Comparison of ENCODE assay signal across 8 cellular contexts in the genomic region with DNA sequence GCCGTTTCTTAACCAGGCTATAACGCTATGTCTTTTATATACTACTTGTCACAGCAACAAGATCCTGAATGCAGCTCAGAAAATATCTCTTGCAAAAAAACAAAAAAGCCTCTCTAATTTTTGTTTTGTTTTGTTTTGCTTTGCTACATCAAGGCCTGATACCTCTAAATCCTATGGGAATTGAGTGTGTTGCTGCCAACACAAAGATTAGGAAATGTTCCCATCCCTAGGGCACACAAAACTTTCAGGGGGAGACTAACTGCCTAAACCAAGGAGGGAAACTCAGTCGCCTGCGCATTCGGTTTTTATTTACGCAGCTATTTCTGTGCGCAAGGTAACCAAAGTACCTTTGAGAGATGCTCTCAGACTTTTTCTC. TPM values are rescaled to one million over a fixed set of nuclear protein-coding genes. Genes with fewer than 3 reads are reported as not detected.
A peak's percentile ranks its signal among the peaks of the same experiment; 100 is the strongest.
DNase-seq lines count a peak whose midpoint lies in the region; ATAC-seq, FAIRE-seq and TF ChIP-seq lines count a peak whose summit lies in the region.

No MANE protein-coding gene starts in this region.

- POLR2A ChIA-PET in AG04449 (lab: Yijun Ruan, JAX) = no interaction called here
- POLR2A ChIA-PET in HEK293 (lab: Yijun Ruan, JAX) = no interaction called here
- POLR2A ChIA-PET in RWPE1 (lab: Yijun Ruan, JAX; ENCODE audit: low non-redundant PET) = no interaction called here

- no peak for ATAC-seq in HG03135 (IDR thresholded peaks at IDR 0.05; ENCODE audit: unreplicated experiment)

- H3K36me3 ChIP-seq in HEK293 (ENCODE audit: control insufficient read depth in 2 of 2, insufficient read depth in 1 of 2, low read length in 2 of 2) (no peaks in the 10 kb centered on the region), bronchial epithelial cell (ENCODE audit: control insufficient read depth, insufficient read depth, low read length) (no peaks in the 10 kb centered on the region), muscle layer of duodenum (ENCODE audit: control insufficient read depth in 1 of 2, insufficient read depth in 2 of 2, low read length in 2 of 2) (no peaks in the 10 kb centered on the region)

- FAIRE-seq in bronchial epithelial cell (lab: Jason Lieb, UNC) = no peak

- no peaks in the 10 kb centered on the region for H3K27me3 ChIP-seq in bronchial epithelial cell (ENCODE audit: control insufficient read depth, insufficient read depth, low read length)
- no peaks in the 10 kb centered on the region for H3K27me3 ChIP-seq in muscle layer of duodenum (ENCODE audit: low read depth, low read length)

- H3K9me3 ChIP-seq in HEK293 (ENCODE audit: control insufficient read depth, insufficient read depth, low read depth, low read length) (no peaks in the 10 kb centered on the region), muscle layer of duodenum (ENCODE audit: control insufficient read depth in 1 of 2, low read length in 2 of 2) (no peaks in the 10 kb centered on the region)

- TF ChIP-seq CTCF in AG04449 (IDR thresholded peaks at IDR 0.05; ENCODE audit: insufficient read depth, low read length, missing control alignments) = no peak
- no peak for TF ChIP-seq CTCF in HEK293 (tag by site-specific recombination; IDR thresholded peaks at IDR 0.05)
- TF ChIP-seq CTCF in bronchial epithelial cell (IDR thresholded peaks at IDR 0.05; ENCODE audit: insufficient read depth, low read length, severe bottlenecking) = no peak
- no peak for TF ChIP-seq CTCF in RWPE1 (conservative IDR thresholded peaks at IDR 0.05; ENCODE audit: low read depth)

- DNase-seq in AG04449 (ENCODE audit: low read depth, low spot score) (no peak), bronchial epithelial cell (ENCODE audit: low read depth) (no peak), RWPE1 (ENCODE audit: low spot score) (no peak), kidney glomerular epithelial cell (lab: John Stamatoyannopoulos, UW) (no peak)
- DNase-seq in effector CD4-positive, alpha-beta T cell = no peak

- H3K27ac ChIP-seq in HEK293 (ENCODE audit: extremely low read depth, low read depth, low read length) = no peak overlapping the region
- peak overlapping the region; percentile 54 for H3K27ac ChIP-seq in muscle layer of duodenum (ENCODE audit: low read length)
- no peak overlapping the region for H3K27ac ChIP-seq in RWPE1

- H3K4me3 ChIP-seq in AG04449 (ENCODE audit: low read depth, low read length) (peak overlapping the region; percentile 85), HEK293 (ENCODE audit: low read depth, low read length) (peak overlapping the region; percentile 95), bronchial epithelial cell (ENCODE audit: low read depth, low read length) (peak overlapping the region; percentile 94), muscle layer of duodenum (ENCODE audit: low read depth in 1 of 2, low read length in 2 of 2) (peak overlapping the region; percentile 75 to 78)

- CTCF ChIA-PET in AG04449 (lab: Yijun Ruan, JAX) = interaction anchor here (0.9 to 3.6 kb wide), 5 partner anchors 102 to 417 kb away, joined by 3 to 28 read pairs (median 5); no protein-coding TSS in a partner anchor
- CTCF ChIA-PET in HEK293 (lab: Yijun Ruan, JAX) = interaction anchor here (0.6 kb wide), 1 partner anchor 88 kb away, joined by 3 read pairs; no protein-coding TSS in a partner anchor
- CTCF ChIA-PET in RWPE1 (lab: Yijun Ruan, JAX) = no interaction called here

- H3K4me1 ChIP-seq in HEK293 (ENCODE audit: control insufficient read depth, insufficient read depth, low read length) = 0 out of 2 replicates have a peak, but pooled peaks cover 6% of the 10 kb centered on the region
- peaks cover 0 to 14% of the 10 kb centered on the region in 2 donors for H3K4me1 ChIP-seq in muscle layer of duodenum (ENCODE audit: control insufficient read depth in 1 of 2, insufficient read depth in 2 of 2, low read length in 2 of 2)

TF ChIP-seq in HEK293, 187 proteins besides CTCF, POLR2A, EP300 and RAD21:
- no peak for TF ChIP-seq ZFHX2 (tag by site-specific recombination; conservative IDR thresholded peaks at IDR 0.05)
- TF ChIP-seq ZNF274 (IDR thresholded peaks at IDR 0.05; ENCODE audit: low read length) = no peak
- TF ChIP-seq ZNF274 (tag by site-specific recombination; IDR thresholded peaks at IDR 0.05; ENCODE audit: borderline replicate concordance) = no peak
- TF ChIP-seq ZNF837 (tag by site-specific recombination; IDR thresholded peaks at IDR 0.05) = no peak
- no peak for TF ChIP-seq ZNF596 (tag by site-specific recombination; IDR thresholded peaks at IDR 0.05)
- TF ChIP-seq SP7 (tag by site-specific recombination; IDR thresholded peaks at IDR 0.05) = no peak
- TF ChIP-seq ZNF10 (tag by site-specific recombination; IDR thresholded peaks at IDR 0.05) = no peak
- TF ChIP-seq, protein P1, sequence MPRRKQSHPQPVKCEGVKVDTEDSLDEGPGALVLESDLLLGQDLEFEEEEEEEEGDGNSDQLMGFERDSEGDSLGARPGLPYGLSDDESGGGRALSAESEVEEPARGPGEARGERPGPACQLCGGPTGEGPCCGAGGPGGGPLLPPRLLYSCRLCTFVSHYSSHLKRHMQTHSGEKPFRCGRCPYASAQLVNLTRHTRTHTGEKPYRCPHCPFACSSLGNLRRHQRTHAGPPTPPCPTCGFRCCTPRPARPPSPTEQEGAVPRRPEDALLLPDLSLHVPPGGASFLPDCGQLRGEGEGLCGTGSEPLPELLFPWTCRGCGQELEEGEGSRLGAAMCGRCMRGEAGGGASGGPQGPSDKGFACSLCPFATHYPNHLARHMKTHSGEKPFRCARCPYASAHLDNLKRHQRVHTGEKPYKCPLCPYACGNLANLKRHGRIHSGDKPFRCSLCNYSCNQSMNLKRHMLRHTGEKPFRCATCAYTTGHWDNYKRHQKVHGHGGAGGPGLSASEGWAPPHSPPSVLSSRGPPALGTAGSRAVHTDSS (tag by site-specific recombination; IDR thresholded peaks at IDR 0.05) = no peak
- no peak for TF ChIP-seq ZNF777 (tag by site-specific recombination; IDR thresholded peaks at IDR 0.05; ENCODE audit: borderline replicate concordance)
- TF ChIP-seq ZFP41 (tag by site-specific recombination; IDR thresholded peaks at IDR 0.05; ENCODE audit: borderline replicate concordance) = no peak

RNA-seq across cellular contexts. Expression of a gene that starts 1.7 kb away (rescaled TPM):
- 7.9 and 13.4 TPM in 2 replicates for total RNA-seq in bronchial epithelial cell
